Comparison of ENCODE assay signal across 10 cellular contexts in genomic region chr20:32465092-32465900, GRCh38.
DNase-seq lines count a peak whose midpoint lies in the region; ATAC-seq and TF ChIP-seq lines count a peak whose summit lies in the region.
"Had no signal": no experiment of that assay in that cellular context is flagged by ENCODE, and none has a peak within 500 bp of the region (broad histone marks: within the 10 kb centered on the region; RNA-seq: fewer than 3 reads in every experiment).

No MANE protein-coding gene starts in this region.

- H3K4me1 ChIP-seq in colonic mucosa: peaks cover 59% of the 10 kb centered on the region
- no peaks in the 10 kb centered on the region for H3K4me1 ChIP-seq in gastrocnemius medialis
- H3K4me1 ChIP-seq in CD8-positive, alpha-beta memory T cell (ENCODE audit: insufficient read depth, low read length): no peaks in the 10 kb centered on the region

- in situ Hi-C loops in gastrocnemius medialis (cut with MboI; ENCODE audit: low sequenced_read_pairs in 4 of 4): no loop called here

- peak; percentile 76 for DNase-seq in ELF-1 (ENCODE audit: low read depth, low spot score)
- DNase-seq in colonic mucosa: peak; percentile 91
- peak; percentile 81 for DNase-seq in kidney epithelial cell (ENCODE audit: low read depth)
- no peak for DNase-seq in gastrocnemius medialis
- no peak for DNase-seq in RWPE1 (ENCODE audit: low spot score)
- DNase-seq in T-helper 9 cell: no peak
- no peak for DNase-seq in CD8-positive, alpha-beta memory T cell
- DNase-seq: activated naive CD8-positive, alpha-beta T cell treated with anti-CD3 and anti-CD28 coated beads, Interleukin-2, amount 50 U/mL, for 24 hours; MG63 had no signal

- TF ChIP-seq POLR2A in gastrocnemius medialis (IDR thresholded peaks at IDR 0.05): no peak

- no peaks in the 10 kb centered on the region for H3K9me3 Mint-ChIP-seq in activated T-helper 17 cell treated with anti-CD3 and anti-CD28 coated beads, Interleukin-2, amount 50 U/mL, for 72 hours
- H3K9me3 Mint-ChIP-seq in CD8-positive, alpha-beta memory T cell: no peaks in the 10 kb centered on the region
- H3K9me3 Mint-ChIP-seq: activated naive CD8-positive, alpha-beta T cell treated with anti-CD3 and anti-CD28 coated beads, Interleukin-2, amount 50 U/mL, for 24 hours had no signal

- peak overlapping the region; percentile 15 to 76 for H3K9ac ChIP-seq in colonic mucosa (ENCODE audit: low read depth in 2 of 2, low read length in 2 of 2)

- no peaks in the 10 kb centered on the region for H3K4me1 Mint-ChIP-seq in activated T-helper 17 cell treated with anti-CD3 and anti-CD28 coated beads, Interleukin-2, amount 50 U/mL, for 72 hours
- H3K4me1 Mint-ChIP-seq in CD8-positive, alpha-beta memory T cell: peaks cover 0 to 10% (median 5%) of the 10 kb centered on the region in 3 donors

- peak overlapping the region; percentile 82 for H3K27ac ChIP-seq in colonic mucosa
- peak overlapping the region; percentile 13 to 52 (median 46) for H3K27ac ChIP-seq in gastrocnemius medialis
- H3K27ac ChIP-seq in RWPE1: no peak overlapping the region
- H3K27ac ChIP-seq in CD8-positive, alpha-beta memory T cell (ENCODE audit: low read depth, low read length): no peak overlapping the region

- H3K4me3 ChIP-seq in colonic mucosa: no peak overlapping the region
- no peak overlapping the region for H3K4me3 ChIP-seq in kidney epithelial cell (ENCODE audit: low read depth, low read length)
- H3K4me3 ChIP-seq in gastrocnemius medialis: no peak overlapping the region
- H3K4me3 ChIP-seq in CD8-positive, alpha-beta memory T cell (ENCODE audit: low read length): no peak overlapping the region
- H3K4me3 ChIP-seq: MG63 had no signal

- no peak overlapping the region for H3K27ac Mint-ChIP-seq in activated T-helper 17 cell treated with anti-CD3 and anti-CD28 coated beads, Interleukin-2, amount 50 U/mL, for 72 hours
- peak overlapping the region in 2 of 8 donors; percentile 56 to 71 for H3K27ac Mint-ChIP-seq in CD8-positive, alpha-beta memory T cell
- H3K27ac Mint-ChIP-seq: activated naive CD8-positive, alpha-beta T cell treated with anti-CD3 and anti-CD28 coated beads, Interleukin-2, amount 50 U/mL, for 24 hours had no signal

- H3K27me3 Mint-ChIP-seq in activated T-helper 17 cell treated with anti-CD3 and anti-CD28 coated beads, Interleukin-2, amount 50 U/mL, for 72 hours: no peaks in the 10 kb centered on the region
- H3K27me3 Mint-ChIP-seq in CD8-positive, alpha-beta memory T cell: peaks cover 0 to 2% of the 10 kb centered on the region in 2 donors
- H3K27me3 Mint-ChIP-seq: activated naive CD8-positive, alpha-beta T cell treated with anti-CD3 and anti-CD28 coated beads, Interleukin-2, amount 50 U/mL, for 24 hours had no signal

- peaks cover 6% of the 10 kb centered on the region for H3K36me3 Mint-ChIP-seq in activated T-helper 17 cell treated with anti-CD3 and anti-CD28 coated beads, Interleukin-2, amount 50 U/mL, for 72 hours (ENCODE audit: low read depth)
- H3K36me3 Mint-ChIP-seq in CD8-positive, alpha-beta memory T cell: peaks cover 0 to 32% (median 0%) of the 10 kb centered on the region in 3 donors

- no peaks in the 10 kb centered on the region for H3K36me3 ChIP-seq in colonic mucosa
- H3K36me3 ChIP-seq in kidney epithelial cell (ENCODE audit: control insufficient read depth, insufficient read depth, low read length): peaks cover 4% of the 10 kb centered on the region
- no peaks in the 10 kb centered on the region for H3K36me3 ChIP-seq in gastrocnemius medialis
- no peaks in the 10 kb centered on the region for H3K36me3 ChIP-seq in CD8-positive, alpha-beta memory T cell (ENCODE audit: insufficient read depth, low read length)
- H3K36me3 ChIP-seq: MG63 had no signal

- intact Hi-C loops in colonic mucosa (cut with DNase I) (no loop called here), gastrocnemius medialis (cut with DNase I; ENCODE audit: low total_unique reads) (no loop called here)

- POLR2A ChIA-PET in RWPE1 (lab: Yijun Ruan, JAX; ENCODE audit: low non-redundant PET): no interaction called here
- POLR2A ChIA-PET in CD8-positive, alpha-beta memory T cell (lab: Charles Lee): no interaction called here

- H3K27me3 ChIP-seq in colonic mucosa (no peaks in the 10 kb centered on the region), kidney epithelial cell (ENCODE audit: control insufficient read depth, insufficient read depth, low read length) (no peaks in the 10 kb centered on the region), gastrocnemius medialis (no peaks in the 10 kb centered on the region)
- H3K27me3 ChIP-seq in CD8-positive, alpha-beta memory T cell (ENCODE audit: insufficient read depth, low read length, poor library complexity, severe bottlenecking): no peaks in the 10 kb centered on the region
- H3K27me3 ChIP-seq: MG63 had no signal

- CTCF ChIA-PET in RWPE1 (lab: Yijun Ruan, JAX): interaction anchor here (0.6 to 1.3 kb wide), 2 partner anchors 8 to 149 kb away, joined by 3 read pairs; no protein-coding TSS in a partner anchor
- CTCF ChIA-PET in CD8-positive, alpha-beta memory T cell (lab: Charles Lee): interaction anchor here (0.7 to 0.8 kb wide), 2 partner anchors 19 to 20 kb away, joined by 3 read pairs; no protein-coding TSS in a partner anchor

- ATAC-seq in gastrocnemius medialis: peak in 1 of 2 donors; percentile 43
- no peak for ATAC-seq in activated T-helper 17 cell treated with anti-CD3 and anti-CD28 coated beads, Interleukin-2, amount 50 U/mL, for 72 hours (replicated peaks)
- ATAC-seq: activated naive CD8-positive, alpha-beta T cell treated with anti-CD3 and anti-CD28 coated beads, Interleukin-2, amount 50 U/mL, for 24 hours had no signal

- H3K4me3 Mint-ChIP-seq in activated T-helper 17 cell treated with anti-CD3 and anti-CD28 coated beads, Interleukin-2, amount 50 U/mL, for 72 hours: no peak overlapping the region
- no peak overlapping the region for H3K4me3 Mint-ChIP-seq in CD8-positive, alpha-beta memory T cell
- H3K4me3 Mint-ChIP-seq: activated naive CD8-positive, alpha-beta T cell treated with anti-CD3 and anti-CD28 coated beads, Interleukin-2, amount 50 U/mL, for 24 hours had no signal

- TF ChIP-seq CTCF in colonic mucosa (IDR thresholded peaks at IDR 0.05): no peak
- no peak for TF ChIP-seq CTCF in kidney epithelial cell (IDR thresholded peaks at IDR 0.05; ENCODE audit: insufficient read depth, low read length, poor library complexity, severe bottlenecking)
- TF ChIP-seq CTCF in gastrocnemius medialis (IDR thresholded peaks at IDR 0.05 in 4 of 5, conservative IDR thresholded peaks at IDR 0.05 in 1 of 5): no peak
- no peak for TF ChIP-seq CTCF in RWPE1 (conservative IDR thresholded peaks at IDR 0.05; ENCODE audit: low read depth)

- no peaks in the 10 kb centered on the region for H3K9me3 ChIP-seq in colonic mucosa
- no peaks in the 10 kb centered on the region for H3K9me3 ChIP-seq in gastrocnemius medialis
- H3K9me3 ChIP-seq in CD8-positive, alpha-beta memory T cell (ENCODE audit: low read length): no peaks in the 10 kb centered on the region
- H3K9me3 ChIP-seq: MG63 had no signal

Comparison
In these comparisons a context has a peak if more than half of its experiments do, and no peak if none do; other contexts are left out.
1. DNase-seq: peak in ELF-1 (single experiment), colonic mucosa (single experiment) and kidney epithelial cell (single experiment); none in gastrocnemius medialis (0 of 2), RWPE1 (single experiment), T-helper 9 cell (single experiment) and CD8-positive, alpha-beta memory T cell (0 of 5).
2. H3K27ac ChIP-seq: peak in colonic mucosa (single experiment) and gastrocnemius medialis (4 of 4); none in RWPE1 (single experiment) and CD8-positive, alpha-beta memory T cell (single experiment).